Comparison of ENCODE assay signal across 11 cellular contexts in genomic region chr2:46846454-46846990, GRCh38.
DNase-seq lines count a peak whose midpoint lies in the region; ATAC-seq, FAIRE-seq and TF ChIP-seq lines count a peak whose summit lies in the region.
"Had no signal": no experiment of that assay in that cellular context is flagged by ENCODE, and none has a peak within 500 bp of the region (broad histone marks: within the 10 kb centered on the region; RNA-seq: fewer than 3 reads in every experiment).

No MANE protein-coding gene starts in this region.

- H3K79me2 ChIP-seq in H1 (ENCODE audit: control insufficient read depth in 1 of 2, insufficient read depth in 2 of 2, low read length in 2 of 2) (no peaks in the 10 kb centered on the region), mesendoderm (ENCODE audit: control insufficient read depth, insufficient read depth, low read length) (no peaks in the 10 kb centered on the region)

- intact Hi-C loops in thyroid gland (cut with DNase I): no loop called here

- H3K4me1 ChIP-seq in SJSA1 (replicated peaks): peaks cover 60% of the 10 kb centered on the region
- peaks cover 0 to 2% (median 0%) of the 10 kb centered on the region in 4 experiments; a peak in 1 of 7 replicates for H3K4me1 ChIP-seq in H1 (replicated peaks in 1 of 4; ENCODE audit: control insufficient read depth in 3 of 4, insufficient read depth in 4 of 4, low read length in 3 of 4)
- peaks cover 50 to 52% of the 10 kb centered on the region in 2 donors for H3K4me1 ChIP-seq in mucosa of rectum (ENCODE audit: control insufficient read depth in 2 of 2, insufficient read depth in 2 of 2, low read length in 2 of 2)
- H3K4me1 ChIP-seq in thyroid gland: peaks cover 54 to 67% of the 10 kb centered on the region in 2 donors
- no peaks in the 10 kb centered on the region for H3K4me1 ChIP-seq in mesendoderm (ENCODE audit: control insufficient read depth, low read depth, low read length)

- POLR2A ChIA-PET in H1 (lab: Charles Lee; ENCODE audit: partially characterized antibody): no interaction called here

- no peak overlapping the region for H3K4me3 ChIP-seq in SJSA1
- no peak overlapping the region for H3K4me3 ChIP-seq in H1 (ENCODE audit: extremely low read depth in 1 of 4, insufficient read depth in 2 of 4, low read depth in 3 of 4, low read length in 4 of 4)
- H3K4me3 ChIP-seq in mucosa of rectum (ENCODE audit: low read length in 2 of 2): peak overlapping the region; percentile 29 to 45
- no peak overlapping the region for H3K4me3 ChIP-seq in thyroid gland (replicated peaks in 1 of 3)
- H3K4me3 ChIP-seq in mesendoderm (ENCODE audit: low read length): no peak overlapping the region

- H2BK120ac ChIP-seq in H1 (replicated peaks; ENCODE audit: low read depth, low read length): no peak overlapping the region
- H2BK120ac ChIP-seq in mesendoderm (ENCODE audit: low read depth, low read length): no peak overlapping the region

- H3K27me3 ChIP-seq in SJSA1 (replicated peaks): no peaks in the 10 kb centered on the region
- no peaks in the 10 kb centered on the region for H3K27me3 ChIP-seq in H1 (replicated peaks in 1 of 4; ENCODE audit: control insufficient read depth in 3 of 4, extremely low read depth in 1 of 4, insufficient read depth in 3 of 4, low read length in 3 of 4)
- H3K27me3 ChIP-seq in mucosa of rectum (ENCODE audit: control insufficient read depth in 2 of 2, insufficient read depth in 2 of 2, low read length in 2 of 2): no peaks in the 10 kb centered on the region
- H3K27me3 ChIP-seq in thyroid gland: no peaks in the 10 kb centered on the region
- no peaks in the 10 kb centered on the region for H3K27me3 ChIP-seq in mesendoderm (ENCODE audit: insufficient read depth, low read length, poor library complexity)

- H4K8ac ChIP-seq in H1 (ENCODE audit: extremely low read depth, insufficient read depth, low read length) (no peak overlapping the region), mesendoderm (ENCODE audit: low read depth, low read length) (no peak overlapping the region)

- H3K79me1 ChIP-seq in H1 (ENCODE audit: low read depth, low read length) (no peaks in the 10 kb centered on the region), mesendoderm (ENCODE audit: low read length) (no peaks in the 10 kb centered on the region)

- H4K91ac ChIP-seq in H1 (replicated peaks; ENCODE audit: insufficient read length, low read length): no peak overlapping the region

- ATAC-seq in HG02938 (IDR thresholded peaks at IDR 0.05; ENCODE audit: unreplicated experiment): no peak
- ATAC-seq: natural killer cell treated with Interleukin-12 subunit alpha and Interleukin-12 subunit beta and Interleukin-15 and Interleukin-18, amount 100 ng/mL, for 72 hours had no signal

- H3K9ac ChIP-seq in H1 (replicated peaks in 1 of 4; ENCODE audit: extremely low read depth in 1 of 4, low read depth in 3 of 4, low read length in 3 of 4): no peak overlapping the region
- H3K9ac ChIP-seq in mucosa of rectum (ENCODE audit: low read depth in 1 of 2, low read length in 2 of 2): peak overlapping the region; percentile 33 to 36
- H3K9ac ChIP-seq in mesendoderm (ENCODE audit: low read length): no peak overlapping the region

- no peak for TF ChIP-seq EP300 in H1 (IDR thresholded peaks at IDR 0.05; ENCODE audit: borderline replicate concordance in 1 of 2, low read depth in 2 of 2, low read length in 2 of 2)

- peak overlapping the region; percentile 44; the same call in 1 of the 2 replicates for H3K27ac ChIP-seq in SJSA1
- no peak overlapping the region for H3K27ac ChIP-seq in H1 (ENCODE audit: low read depth, low read length)
- peak overlapping the region; percentile 90 to 93 for H3K27ac ChIP-seq in mucosa of rectum (ENCODE audit: low read depth in 2 of 2, low read length in 2 of 2)
- peak overlapping the region; percentile 80 to 94 (median 91) for H3K27ac ChIP-seq in thyroid gland
- H3K27ac ChIP-seq in mesendoderm (ENCODE audit: low read depth, low read length): no peak overlapping the region

- no peak overlapping the region for H2AFZ ChIP-seq in H1 (ENCODE audit: low read length)

- no peaks in the 10 kb centered on the region for H4K20me1 ChIP-seq in H1 (replicated peaks in 1 of 2; ENCODE audit: control insufficient read depth in 1 of 2, insufficient read depth in 2 of 2, low read length in 2 of 2)

- TF ChIP-seq RAD21 in H1 (IDR thresholded peaks at IDR 0.05 in 1 of 2, conservative IDR thresholded peaks at IDR 0.05 in 1 of 2; ENCODE audit: low read depth in 2 of 2, low read length in 2 of 2): no peak

- no peaks in the 10 kb centered on the region for H3K23me2 ChIP-seq in H1 (ENCODE audit: low read depth, low read length)

- H2BK5ac ChIP-seq in H1 (ENCODE audit: low read depth, low read length) (no peak overlapping the region), mesendoderm (ENCODE audit: low read length) (no peak overlapping the region)

- CTCF ChIA-PET in H1 (lab: Charles Lee; ENCODE audit: partially characterized antibody): interaction anchor here (1.6 kb wide), 1 partner anchor 10 kb away, joined by 6 read pairs; no protein-coding TSS in a partner anchor

- H3K4ac ChIP-seq in H1 (replicated peaks; ENCODE audit: insufficient read length, low read depth, low read length): no peak overlapping the region
- H3K4ac ChIP-seq in mesendoderm (ENCODE audit: low read depth, low read length): no peak overlapping the region

- no peak overlapping the region for H3K23ac ChIP-seq in H1 (ENCODE audit: insufficient read length)
- H3K23ac ChIP-seq in mesendoderm (ENCODE audit: low read length): no peak overlapping the region

- H4K5ac ChIP-seq in H1 (ENCODE audit: insufficient read length, low read depth, low read length) (no peak overlapping the region), mesendoderm (ENCODE audit: low read length) (no peak overlapping the region)

- no peak overlapping the region for H3K18ac ChIP-seq in H1 (ENCODE audit: extremely low read depth, low read length)
- H3K18ac ChIP-seq in mesendoderm (ENCODE audit: low read length): no peak overlapping the region

- H2BK15ac ChIP-seq in H1 (ENCODE audit: low read length): no peak overlapping the region
- no peak overlapping the region for H2BK15ac ChIP-seq in mesendoderm (replicated peaks; ENCODE audit: low read depth)

- no peak overlapping the region for H2BK20ac ChIP-seq in H1 (ENCODE audit: low read length)

- WGBS in H1 (ENCODE audit: extremely low coverage in 1 of 2, insufficient coverage in 1 of 2, insufficient read length in 1 of 2, insufficient replicate concordance in 2 of 2, low coverage in 1 of 2, low lambda C conversion rate in 2 of 2, missing lambda C conversion rate in 1 of 2), 2 experiments: 86% methylated on average over 5 of the region's 5 CpGs; no CpG with 5 or more reads in 1 of the 2 experiments
- 56 to 63% methylated on average over 5 of the region's 5 CpGs for WGBS in thyroid gland, 2 donors
- WGBS in mesendoderm (ENCODE audit: extremely low coverage, insufficient coverage, low lambda C conversion rate): no CpG with 5 or more reads among the region's 5 CpGs

- H3K56ac ChIP-seq in H1 (replicated peaks; ENCODE audit: insufficient read length, low read depth, low read length) (no peak overlapping the region), mesendoderm (ENCODE audit: low read length) (no peak overlapping the region)

- no peak for FAIRE-seq in H1 (lab: Jason Lieb, UNC)
- FAIRE-seq: GM18507 had no signal

- H3K14ac ChIP-seq in H1 (ENCODE audit: insufficient read length): no peak overlapping the region

- H3K36me3 ChIP-seq in SJSA1: no peaks in the 10 kb centered on the region
- no peaks in the 10 kb centered on the region for H3K36me3 ChIP-seq in H1 (ENCODE audit: control insufficient read depth in 2 of 4, insufficient read depth in 4 of 4, low read length in 3 of 4)
- no peaks in the 10 kb centered on the region for H3K36me3 ChIP-seq in mucosa of rectum (ENCODE audit: control insufficient read depth in 2 of 2, insufficient read depth in 2 of 2, low read length in 2 of 2)
- H3K36me3 ChIP-seq in thyroid gland: no peaks in the 10 kb centered on the region
- no peaks in the 10 kb centered on the region for H3K36me3 ChIP-seq in mesendoderm (ENCODE audit: control insufficient read depth, insufficient read depth, low read length)

- TF ChIP-seq POLR2A in H1 (IDR thresholded peaks at IDR 0.05; ENCODE audit: control extremely low read depth in 1 of 2, low read depth in 2 of 2, low read length in 2 of 2) (no peak), thyroid gland (IDR thresholded peaks at IDR 0.05) (no peak)

- H2AK5ac ChIP-seq in H1 (ENCODE audit: low read depth, low read length) (no peak overlapping the region), mesendoderm (ENCODE audit: low read length) (no peak overlapping the region)

- H3K9me3 ChIP-seq in SJSA1 (replicated peaks) (no peaks in the 10 kb centered on the region), H1 (ENCODE audit: insufficient read depth in 2 of 2, low read depth in 1 of 2, low read length in 1 of 2) (no peaks in the 10 kb centered on the region), mucosa of rectum (ENCODE audit: control insufficient read depth in 2 of 2, low read length in 2 of 2) (no peaks in the 10 kb centered on the region), thyroid gland (no peaks in the 10 kb centered on the region)

- TF ChIP-seq CTCF in H1 (IDR thresholded peaks at IDR 0.05; ENCODE audit: control extremely low read depth in 1 of 3, insufficient read depth in 1 of 3, low read depth in 1 of 3, low read length in 3 of 3) (no peak), thyroid gland (IDR thresholded peaks at IDR 0.05) (no peak)

- H2BK12ac ChIP-seq in H1 (ENCODE audit: low read depth, low read length): 0 out of 2 replicates have a peak overlapping the region, but pooled peaks have one; percentile 27

- H3K4me2 ChIP-seq in H1 (ENCODE audit: insufficient read depth in 1 of 2, low read depth in 2 of 2, low read length in 2 of 2): no peak overlapping the region
- H3K4me2 ChIP-seq in mesendoderm (ENCODE audit: low read length): no peak overlapping the region

- DNase-seq in SJSA1 (ENCODE audit: low read depth in 1 of 2, low spot score in 2 of 2) (no peak), H1 (ENCODE audit: low read depth in 1 of 2, low spot score in 2 of 2) (no peak), thyroid gland (no peak), mesendoderm (no peak), amniotic stem cell (lab: John Stamatoyannopoulos, UW) (no peak)
- DNase-seq: central memory CD4-positive, alpha-beta T cell; stimulated activated CD4-positive, alpha-beta T cell treated with anti-CD3 and anti-CD28 coated beads, Interleukin-4, amount 100 ng/mL, for 24 hours had no signal

TF ChIP-seq in H1, 55 proteins besides CTCF, POLR2A, EP300 and RAD21 (continues in another document):
- TF ChIP-seq ZNF274 (IDR thresholded peaks at IDR 0.05; ENCODE audit: borderline replicate concordance, extremely low read depth, low read length): no peak
- no peak for TF ChIP-seq ATF3 (IDR thresholded peaks at IDR 0.05; ENCODE audit: insufficient read depth, low read depth, low read length)
- no peak for TF ChIP-seq TAF1 (IDR thresholded peaks at IDR 0.05; ENCODE audit: low read depth, low read length)
- no peak for TF ChIP-seq SP4 (IDR thresholded peaks at IDR 0.05; ENCODE audit: low read length)
- no peak for TF ChIP-seq GABPA (IDR thresholded peaks at IDR 0.05; ENCODE audit: borderline replicate concordance, insufficient read depth, low read length)
- no peak for TF ChIP-seq JUND (IDR thresholded peaks at IDR 0.05; ENCODE audit: low read length)

Comparison
In these comparisons a context has a peak if more than half of its experiments do, and no peak if none do; other contexts are left out.
1. H3K27ac ChIP-seq: peak in SJSA1 (single experiment), mucosa of rectum (2 of 2) and thyroid gland (3 of 3); none in H1 (single experiment) and mesendoderm (single experiment).
2. H3K4me3 ChIP-seq: peak in mucosa of rectum (2 of 2); none in SJSA1 (single experiment), H1 (0 of 4), thyroid gland (0 of 3) and mesendoderm (single experiment).
3. H3K9ac ChIP-seq: peak in mucosa of rectum (2 of 2); none in H1 (0 of 4) and mesendoderm (single experiment).